Comparison of ENCODE assay signal across 22 cellular contexts in genomic region chr2:44953686-44953976, GRCh38. TPM values are rescaled to one million over a fixed set of nuclear protein-coding genes. Genes with fewer than 3 reads are reported as not detected.
DNase-seq lines count a peak whose midpoint lies in the region; ATAC-seq, FAIRE-seq and TF ChIP-seq lines count a peak whose summit lies in the region.
"Had no signal": no experiment of that assay in that cellular context is flagged by ENCODE, and none has a peak within 500 bp of the region (broad histone marks: within the 10 kb centered on the region; RNA-seq: fewer than 3 reads in every experiment).

No MANE protein-coding gene starts in this region.

- H3K9ac ChIP-seq in HepG2 (ENCODE audit: insufficient read depth, low read depth, low read length) = no peak overlapping the region
- H3K9ac ChIP-seq in mesendoderm (ENCODE audit: low read length) = no peak overlapping the region
- H3K9ac ChIP-seq: BLaER1 had no signal

- no peak overlapping the region for H3K4ac ChIP-seq in mesendoderm (ENCODE audit: low read depth, low read length)

- BruUV-seq in HepG2 (replicated peaks; lab: Mats Ljungman, UMichigan) = no TSS peak

- no peak overlapping the region for H3K56ac ChIP-seq in mesendoderm (ENCODE audit: low read length)

- TF ChIP-seq RAD21 in HepG2 (CRISPR knock-in tag; IDR thresholded peaks at IDR 0.05) = no peak

- H2AFZ ChIP-seq in HepG2 (ENCODE audit: low read length) = no peak overlapping the region

- CTCF ChIA-PET in HepG2 (lab: Yijun Ruan, JAX; ENCODE audit: low intra/inter-chr PET ratio, low total read pairs) = interaction anchor here (5.4 kb wide), 1 partner anchor 474 kb away, joined by 67 read pairs; no protein-coding TSS in a partner anchor

- H4K8ac ChIP-seq in mesendoderm (ENCODE audit: low read depth, low read length) = no peak overlapping the region

- H3K27ac Mint-ChIP-seq in activated T-helper 1 cell treated with anti-CD3 and anti-CD28 coated beads, Interleukin-12 subunit alpha, Interleukin-12 subunit beta, Interleukin-2, Interleukin-4 antibody, amounts not matched to agents 30 ng/mL and 10 ng/mL and 1 ng/mL, durations not matched to agents 14 hours and 24 hours and 36 hours = peak overlapping the region; percentile 10
- H3K27ac Mint-ChIP-seq in type B pancreatic cell = no peak overlapping the region

- H3K4me3 Mint-ChIP-seq in activated T-helper 1 cell treated with anti-CD3 and anti-CD28 coated beads, Interleukin-12 subunit alpha, Interleukin-12 subunit beta, Interleukin-2, Interleukin-4 antibody, amounts not matched to agents 30 ng/mL and 10 ng/mL and 1 ng/mL, durations not matched to agents 14 hours and 24 hours and 36 hours = no peak overlapping the region
- H3K4me3 Mint-ChIP-seq in type B pancreatic cell = peak overlapping the region; percentile 39

- H2BK120ac ChIP-seq in mesendoderm (ENCODE audit: low read depth, low read length) = no peak overlapping the region

- TF ChIP-seq POLR2A in HepG2 (IDR thresholded peaks at IDR 0.05; ENCODE audit: insufficient read depth in 1 of 2, low read depth in 2 of 2, low read length in 2 of 2) = no peak
- TF ChIP-seq POLR2A in right lobe of liver (IDR thresholded peaks at IDR 0.05) = no peak

- ATAC-seq in HepG2 (no peak), right lobe of liver (no peak), GM21390 (IDR thresholded peaks at IDR 0.05; ENCODE audit: unreplicated experiment) (no peak), HG02763 (IDR thresholded peaks at IDR 0.05; ENCODE audit: unreplicated experiment) (no peak)
- ATAC-seq: A549, HCT116 had no signal

- H3K18ac ChIP-seq in mesendoderm (ENCODE audit: low read length) = no peak overlapping the region

- no peaks in the 10 kb centered on the region for H3K36me3 Mint-ChIP-seq in activated T-helper 1 cell treated with anti-CD3 and anti-CD28 coated beads, Interleukin-12 subunit alpha, Interleukin-12 subunit beta, Interleukin-2, Interleukin-4 antibody, amounts not matched to agents 30 ng/mL and 10 ng/mL and 1 ng/mL, durations not matched to agents 14 hours and 24 hours and 36 hours (ENCODE audit: low read depth)
- H3K36me3 Mint-ChIP-seq in type B pancreatic cell = no peaks in the 10 kb centered on the region
- H3K36me3 Mint-ChIP-seq: CD4-positive, alpha-beta memory T cell had no signal

- H3K79me2 ChIP-seq in HepG2 (ENCODE audit: insufficient read depth, low read length) (no peaks in the 10 kb centered on the region), mesendoderm (ENCODE audit: control insufficient read depth, insufficient read depth, low read length) (no peaks in the 10 kb centered on the region)

- H3K4me3 ChIP-seq in HepG2 (replicated peaks in 1 of 3; ENCODE audit: insufficient read depth in 1 of 3, low read depth in 2 of 3, low read length in 3 of 3) (no peak overlapping the region), right lobe of liver (no peak overlapping the region), mesendoderm (ENCODE audit: low read length) (no peak overlapping the region)
- H3K4me3 ChIP-seq: A549, BLaER1, SK-N-MC had no signal

- POLR2A ChIA-PET in HepG2 (lab: Yijun Ruan, JAX) = no interaction called here

- peak overlapping the region; percentile 57 for H3K23ac ChIP-seq in mesendoderm (ENCODE audit: low read length)

- no peak overlapping the region for H2AK5ac ChIP-seq in mesendoderm (ENCODE audit: low read length)

- H3K27me3 ChIP-seq in HepG2 (ENCODE audit: control insufficient read depth in 1 of 2, insufficient read depth in 2 of 2, low read length in 2 of 2) (peaks cover 28 to 97% of the 10 kb centered on the region in 2 experiments; a peak in 4 of 5 replicates), right lobe of liver (peaks cover 0 to 13% of the 10 kb centered on the region in 2 donors), mesendoderm (ENCODE audit: insufficient read depth, low read length, poor library complexity) (peaks cover 52% of the 10 kb centered on the region)

- H3K4me2 ChIP-seq in HepG2 (ENCODE audit: low read depth, low read length) = 0 out of 2 replicates have a peak overlapping the region, but pooled peaks have one; percentile 82
- H3K4me2 ChIP-seq in mesendoderm (ENCODE audit: low read length) = no peak overlapping the region
- H3K4me2 ChIP-seq: A549, BLaER1 had no signal

- H3K36me3 ChIP-seq in HepG2 (replicated peaks in 1 of 2; ENCODE audit: control insufficient read depth in 1 of 2, insufficient read depth in 2 of 2, low read length in 2 of 2) = no peaks in the 10 kb centered on the region
- H3K36me3 ChIP-seq in right lobe of liver = no peaks in the 10 kb centered on the region
- no peaks in the 10 kb centered on the region for H3K36me3 ChIP-seq in mesendoderm (ENCODE audit: control insufficient read depth, insufficient read depth, low read length)
- H3K36me3 ChIP-seq: BLaER1 had no signal

- H3K4me1 Mint-ChIP-seq in activated T-helper 1 cell treated with anti-CD3 and anti-CD28 coated beads, Interleukin-12 subunit alpha, Interleukin-12 subunit beta, Interleukin-2, Interleukin-4 antibody, amounts not matched to agents 30 ng/mL and 10 ng/mL and 1 ng/mL, durations not matched to agents 14 hours and 24 hours and 36 hours (ENCODE audit: low read depth) = no peaks in the 10 kb centered on the region
- peaks cover 25% of the 10 kb centered on the region for H3K4me1 Mint-ChIP-seq in type B pancreatic cell (ENCODE audit: unreplicated experiment)

- H2BK5ac ChIP-seq in mesendoderm (ENCODE audit: low read length) = no peak overlapping the region

- H3K4me1 ChIP-seq in HepG2 (ENCODE audit: insufficient read depth, low read length) (peaks cover 32% of the 10 kb centered on the region), right lobe of liver (peaks cover 0 to 33% (median 2%) of the 10 kb centered on the region in 4 donors), mesendoderm (ENCODE audit: control insufficient read depth, low read depth, low read length) (peaks cover 7% of the 10 kb centered on the region)

- H3K27ac ChIP-seq in HepG2 (ENCODE audit: extremely low read length, insufficient read depth, low read length) = no peak overlapping the region
- H3K27ac ChIP-seq in right lobe of liver = no peak overlapping the region
- H3K27ac ChIP-seq in mesendoderm (ENCODE audit: low read depth, low read length) = no peak overlapping the region
- H3K27ac ChIP-seq: A549, BLaER1, SK-N-MC had no signal

- peaks cover 4% of the 10 kb centered on the region; the same call in 1 of the 2 replicates for H4K20me1 ChIP-seq in HepG2 (ENCODE audit: insufficient read depth, low read length)

- WGBS in HepG2 (ENCODE audit: low lambda C conversion rate) = 65% methylated on average over 5 of the region's 5 CpGs
- 44% methylated on average over 2 of the region's 5 CpGs for WGBS in right lobe of liver (ENCODE audit: insufficient coverage, low coverage, low lambda C conversion rate, missing lambda C conversion rate)
- WGBS in mesendoderm (ENCODE audit: extremely low coverage, insufficient coverage, low lambda C conversion rate) = no CpG with 5 or more reads among the region's 5 CpGs

- intact Hi-C loops in HepG2 (cut with micrococcal nuclease; ENCODE audit: unreplicated experiment) (loop anchor here (2.0 to 5.0 kb wide), 2 partner anchors 393 to 911 kb away; no protein-coding TSS in a partner anchor), right lobe of liver (cut with DNase I) (loop anchor here (5.0 to 10.0 kb wide), 3 partner anchors 476 to 559 kb away; no protein-coding TSS in a partner anchor)
- intact Hi-C loops in activated T-helper 1 cell treated with anti-CD3 and anti-CD28 coated beads, Interleukin-12 subunit alpha, Interleukin-12 subunit beta, Interleukin-2, Interleukin-4 antibody, amounts not matched to agents 30 ng/mL and 10 ng/mL and 1 ng/mL, durations not matched to agents 14 hours and 24 hours and 36 hours (cut with micrococcal nuclease) = loop anchor here (5.0 to 10.0 kb wide), 2 partner anchors 49 to 389 kb away; no protein-coding TSS in a partner anchor

- in situ Hi-C loops in HepG2 (cut with HindIII; ENCODE audit: extremely low pct_ligation_motif_present, low pct_unique_long_range_greater_than_20kb) = loop anchor here (10.0 kb wide), 1 partner anchor 909 kb away; no protein-coding TSS in a partner anchor

- no peak overlapping the region for H4K5ac ChIP-seq in mesendoderm (ENCODE audit: low read length)

- H2BK15ac ChIP-seq in mesendoderm (replicated peaks; ENCODE audit: low read depth) = no peak overlapping the region

- no peaks in the 10 kb centered on the region for H3K79me1 ChIP-seq in mesendoderm (ENCODE audit: low read length)

- no peak for TF ChIP-seq EP300 in HepG2 (IDR thresholded peaks at IDR 0.05; ENCODE audit: low read depth in 2 of 2, low read length in 2 of 2)
- no peak for TF ChIP-seq EP300 in HepG2 (CRISPR knock-in tag; IDR thresholded peaks at IDR 0.05; ENCODE audit: borderline replicate concordance)

- no peak for TF ChIP-seq CTCF in HepG2 (CRISPR knock-in tag; IDR thresholded peaks at IDR 0.05)
- no peak for TF ChIP-seq CTCF in right lobe of liver (IDR thresholded peaks at IDR 0.05)
- no peak for TF ChIP-seq CTCF in type B pancreatic cell (conservative IDR thresholded peaks at IDR 0.05)

- DNase-seq in HepG2 (ENCODE audit: low spot score) (no peak), right lobe of liver (no peak), mesendoderm (no peak), type B pancreatic cell (ENCODE audit: extremely low spot score, unreplicated experiment) (no peak), iPS-NIHi7 (ENCODE audit: extremely low spot score) (no peak)
- DNase-seq in activated T-helper 1 cell treated with anti-CD3 and anti-CD28 coated beads, Interleukin-12 subunit alpha, Interleukin-12 subunit beta, Interleukin-2, Interleukin-4 antibody, amounts not matched to agents 30 ng/mL and 10 ng/mL and 1 ng/mL, durations not matched to agents 14 hours and 24 hours and 36 hours (ENCODE audit: low spot score) = no peak
- DNase-seq: CD4-positive, alpha-beta memory T cell; DMS153; GF-D8; KG1; NCI-H1436; NCI-H2029; NCI-H446; SHP77 had no signal

- H3K9me3 ChIP-seq in HepG2 (ENCODE audit: low read length) (no peaks in the 10 kb centered on the region), right lobe of liver (no peaks in the 10 kb centered on the region)
- H3K9me3 ChIP-seq: A549, BLaER1 had no signal

- H3K27me3 Mint-ChIP-seq in activated T-helper 1 cell treated with anti-CD3 and anti-CD28 coated beads, Interleukin-12 subunit alpha, Interleukin-12 subunit beta, Interleukin-2, Interleukin-4 antibody, amounts not matched to agents 30 ng/mL and 10 ng/mL and 1 ng/mL, durations not matched to agents 14 hours and 24 hours and 36 hours (ENCODE audit: insufficient read depth) = peaks cover 73% of the 10 kb centered on the region
- H3K27me3 Mint-ChIP-seq in type B pancreatic cell = peaks cover 93% of the 10 kb centered on the region

- H3K9me3 Mint-ChIP-seq in activated T-helper 1 cell treated with anti-CD3 and anti-CD28 coated beads, Interleukin-12 subunit alpha, Interleukin-12 subunit beta, Interleukin-2, Interleukin-4 antibody, amounts not matched to agents 30 ng/mL and 10 ng/mL and 1 ng/mL, durations not matched to agents 14 hours and 24 hours and 36 hours = no peaks in the 10 kb centered on the region
- no peaks in the 10 kb centered on the region for H3K9me3 Mint-ChIP-seq in type B pancreatic cell

- no peak for FAIRE-seq in HepG2 (lab: Jason Lieb, UNC)
- FAIRE-seq: A549, RCC 7860 had no signal

RNA-seq across cellular contexts. Expression of gene SIX3, which starts 12.1 kb away (rescaled TPM):
- total RNA-seq in HepG2 (2016; rRNA removed; fragmentation: Illumina TruSeq; extraction: Trizol) = not detected in 2 replicates
- not detected in 2 replicates for total RNA-seq in HepG2 (2016; cell fraction: cytosol; rRNA removed; fragmentation: Illumina TruSeq; extraction: Trizol; ENCODE audit: low read depth)
- not detected in 2 replicates for total RNA-seq in HepG2 (2016; cell fraction: insoluble cytoplasmic fraction; rRNA removed; fragmentation: Illumina TruSeq; extraction: Trizol)
- not detected in 2 replicates for total RNA-seq in HepG2 (2016; cell fraction: membrane; rRNA removed; fragmentation: Illumina TruSeq; extraction: Trizol)
- not detected in 2 replicates for total RNA-seq in HepG2 (2016; cell fraction: nucleus; rRNA removed; fragmentation: Illumina TruSeq; extraction: Trizol)
- polyA plus RNA-seq in HepG2 (2011; rRNA removed) = not detected in 2 replicates
- polyA plus RNA-seq in HepG2 (2011; cell fraction: cytosol; rRNA removed) = not detected in 2 replicates
- not detected in 2 replicates for polyA plus RNA-seq in HepG2 (2011; cell fraction: nucleus; rRNA removed)
- not detected in 2 replicates for polyA plus RNA-seq in HepG2 (2012)
- not detected in 2 replicates for polyA plus RNA-seq in HepG2 (2016; cell fraction: cytosol; fragmentation: Illumina TruSeq; extraction: Trizol; ENCODE audit: low read depth)
- polyA plus RNA-seq in HepG2 (2016; cell fraction: insoluble cytoplasmic fraction; fragmentation: Illumina TruSeq; extraction: Trizol; ENCODE audit: low read depth) = not detected in 2 replicates
- not detected in 2 replicates for polyA plus RNA-seq in HepG2 (2016; cell fraction: membrane; fragmentation: Illumina TruSeq; extraction: Trizol; ENCODE audit: low read depth)
- not detected in 2 replicates for polyA plus RNA-seq in HepG2 (2016; cell fraction: nucleus; fragmentation: Illumina TruSeq; extraction: Trizol; ENCODE audit: insufficient read depth, low read depth)
- polyA minus RNA-seq in HepG2 (2011; rRNA and poly(A)+ RNA removed; ENCODE audit: low replicate concordance) = not detected in 2 replicates
- polyA minus RNA-seq in HepG2 (2011; cell fraction: cytosol; rRNA and poly(A)+ RNA removed) = not detected in 2 replicates
- polyA minus RNA-seq in HepG2 (2011; cell fraction: nucleus; rRNA and poly(A)+ RNA removed) = not detected in 2 replicates
- total RNA-seq in right lobe of liver = not detected
- total RNA-seq in activated T-helper 1 cell treated with anti-CD3 and anti-CD28 coated beads, Interleukin-12 subunit alpha, Interleukin-12 subunit beta, Interleukin-2, Interleukin-4 antibody, amounts not matched to agents 30 ng/mL and 10 ng/mL and 1 ng/mL, durations not matched to agents 14 hours and 24 hours and 36 hours = not detected in 2 replicates
- 1.3 TPM for polyA plus RNA-seq in mesendoderm (2013, experiment 1 of 2)
- polyA plus RNA-seq in mesendoderm (2013, experiment 2 of 2) = 1.1 TPM
- total RNA-seq in type B pancreatic cell (ENCODE audit: low replicate concordance) = 0.68 TPM in 1 of 2 replicates, not detected in the other
- total RNA-seq: CD4-positive, alpha-beta memory T cell; OCI-LY7 had no signal
- polyA plus RNA-seq: CD4-positive, alpha-beta memory T cell had no signal

RNA-seq across cellular contexts. Expression of gene SIX2, which starts 55.6 kb away (rescaled TPM):
- not detected in 2 replicates for total RNA-seq in HepG2 (2016; rRNA removed; fragmentation: Illumina TruSeq; extraction: Trizol)
- not detected in 2 replicates for total RNA-seq in HepG2 (2016; cell fraction: cytosol; rRNA removed; fragmentation: Illumina TruSeq; extraction: Trizol; ENCODE audit: low read depth)
- total RNA-seq in HepG2 (2016; cell fraction: insoluble cytoplasmic fraction; rRNA removed; fragmentation: Illumina TruSeq; extraction: Trizol) = not detected in 2 replicates
- not detected in 2 replicates for total RNA-seq in HepG2 (2016; cell fraction: membrane; rRNA removed; fragmentation: Illumina TruSeq; extraction: Trizol)
- not detected in 2 replicates for total RNA-seq in HepG2 (2016; cell fraction: nucleus; rRNA removed; fragmentation: Illumina TruSeq; extraction: Trizol)
- polyA plus RNA-seq in HepG2 (2011; rRNA removed) = not detected in 2 replicates
- not detected in 2 replicates for polyA plus RNA-seq in HepG2 (2011; cell fraction: cytosol; rRNA removed)
- not detected in 2 replicates for polyA plus RNA-seq in HepG2 (2011; cell fraction: nucleus; rRNA removed)
- polyA plus RNA-seq in HepG2 (2012) = not detected in 2 replicates
- not detected in 2 replicates for polyA plus RNA-seq in HepG2 (2016; cell fraction: cytosol; fragmentation: Illumina TruSeq; extraction: Trizol; ENCODE audit: low read depth)
- polyA plus RNA-seq in HepG2 (2016; cell fraction: insoluble cytoplasmic fraction; fragmentation: Illumina TruSeq; extraction: Trizol; ENCODE audit: low read depth) = not detected in 2 replicates
- polyA plus RNA-seq in HepG2 (2016; cell fraction: membrane; fragmentation: Illumina TruSeq; extraction: Trizol; ENCODE audit: low read depth) = not detected in 2 replicates
- polyA plus RNA-seq in HepG2 (2016; cell fraction: nucleus; fragmentation: Illumina TruSeq; extraction: Trizol; ENCODE audit: insufficient read depth, low read depth) = not detected in 2 replicates
- 17.4 TPM in 1 of 2 replicates, not detected in the other for polyA minus RNA-seq in HepG2 (2011; rRNA and poly(A)+ RNA removed; ENCODE audit: low replicate concordance)
- not detected in 2 replicates for polyA minus RNA-seq in HepG2 (2011; cell fraction: cytosol; rRNA and poly(A)+ RNA removed)
- 0.26 TPM in 1 of 2 replicates, not detected in the other for polyA minus RNA-seq in HepG2 (2011; cell fraction: nucleus; rRNA and poly(A)+ RNA removed)
- not detected for total RNA-seq in right lobe of liver
- total RNA-seq in activated T-helper 1 cell treated with anti-CD3 and anti-CD28 coated beads, Interleukin-12 subunit alpha, Interleukin-12 subunit beta, Interleukin-2, Interleukin-4 antibody, amounts not matched to agents 30 ng/mL and 10 ng/mL and 1 ng/mL, durations not matched to agents 14 hours and 24 hours and 36 hours = not detected in 2 replicates
- polyA plus RNA-seq in mesendoderm (2013, experiment 1 of 2) = 1.1 TPM
- 1.0 TPM for polyA plus RNA-seq in mesendoderm (2013, experiment 2 of 2)
- 1.9 and 13.8 TPM in 2 replicates for total RNA-seq in type B pancreatic cell (ENCODE audit: low replicate concordance)
- total RNA-seq: CD4-positive, alpha-beta memory T cell; OCI-LY7 had no signal
- polyA plus RNA-seq: CD4-positive, alpha-beta memory T cell had no signal
